ENCODE assay signal across 21 cellular contexts in genomic region chr10:99084161-99084560, GRCh38.
"Had no signal": no experiment of that assay in that cellular context is flagged by ENCODE, and none has a peak within 500 bp of the region (broad histone marks: within the 10 kb centered on the region; RNA-seq: fewer than 3 reads in every experiment).

No MANE protein-coding gene starts in this region.

- H3K36me3 ChIP-seq: heart right ventricle, neutrophil, ovary, thyroid gland had no signal

- H3K4me1 ChIP-seq: heart right ventricle, psoas muscle, thyroid gland had no signal

- H3K36me3 Mint-ChIP-seq: activated CD4-positive, alpha-beta memory T cell treated with anti-CD3 and anti-CD28 coated beads for 36 hours; activated naive CD8-positive, alpha-beta T cell treated with anti-CD3 and anti-CD28 coated beads, Interleukin-2, amount 10 ng/mL, durations not matched to agents 7 days and 5 days had no signal

- H3K27ac Mint-ChIP-seq: activated CD4-positive, alpha-beta memory T cell treated with anti-CD3 and anti-CD28 coated beads for 36 hours; activated naive CD4-positive, alpha-beta T cell treated with anti-CD3 and anti-CD28 coated beads for 36 hours; activated naive CD8-positive, alpha-beta T cell treated with anti-CD3 and anti-CD28 coated beads, Interleukin-2, amount 10 ng/mL, durations not matched to agents 7 days and 5 days; activated T-cell treated with anti-CD3 and anti-CD28 coated beads, Interleukin-2, amount 50 U/mL, for 72 hours; endodermal cell; nephron; T-helper 17 cell had no signal

- H3K9me3 Mint-ChIP-seq: activated naive CD4-positive, alpha-beta T cell treated with anti-CD3 and anti-CD28 coated beads for 36 hours; activated naive CD8-positive, alpha-beta T cell treated with anti-CD3 and anti-CD28 coated beads, Interleukin-2, amount 10 ng/mL, durations not matched to agents 7 days and 5 days; activated T-cell treated with anti-CD3 and anti-CD28 coated beads, Interleukin-2, amount 50 U/mL, for 72 hours; endodermal cell had no signal

- H3K27ac ChIP-seq: heart right ventricle, neutrophil, ovary, psoas muscle, thyroid gland had no signal

- H3K4me3 Mint-ChIP-seq: activated CD4-positive, alpha-beta memory T cell treated with anti-CD3 and anti-CD28 coated beads for 36 hours; activated naive CD4-positive, alpha-beta T cell treated with anti-CD3 and anti-CD28 coated beads for 36 hours; activated naive CD8-positive, alpha-beta T cell treated with anti-CD3 and anti-CD28 coated beads, Interleukin-2, amount 10 ng/mL, durations not matched to agents 7 days and 5 days; activated T-cell treated with anti-CD3 and anti-CD28 coated beads, Interleukin-2, amount 50 U/mL, for 72 hours; endodermal cell; nephron; T-helper 17 cell had no signal

- H3K9me3 ChIP-seq: neutrophil, ovary, psoas muscle, thyroid gland had no signal

- ATAC-seq: activated T-cell treated with anti-CD3 and anti-CD28 coated beads, Interleukin-2, amount 50 U/mL, for 72 hours; heart right ventricle; left ventricle myocardium superior; psoas muscle; right cardiac atrium; T-helper 17 cell had no signal

- H3K27me3 ChIP-seq: heart right ventricle, neutrophil, ovary, thyroid gland had no signal

- H3K27me3 Mint-ChIP-seq: activated CD4-positive, alpha-beta memory T cell treated with anti-CD3 and anti-CD28 coated beads for 36 hours; activated naive CD8-positive, alpha-beta T cell treated with anti-CD3 and anti-CD28 coated beads, Interleukin-2, amount 10 ng/mL, durations not matched to agents 7 days and 5 days; T-helper 17 cell had no signal

- H3K4me3 ChIP-seq: heart right ventricle, ovary, psoas muscle, thyroid gland had no signal

- H3K4me1 Mint-ChIP-seq: activated naive CD8-positive, alpha-beta T cell treated with anti-CD3 and anti-CD28 coated beads, Interleukin-2, amount 10 ng/mL, durations not matched to agents 7 days and 5 days; nephron; T-helper 17 cell had no signal

- DNase-seq: activated CD4-positive, alpha-beta memory T cell treated with anti-CD3 and anti-CD28 coated beads for 36 hours; activated CD4-positive, alpha-beta T cell treated with anti-CD3 and anti-CD28 coated beads for 48 hours; activated effector memory CD4-positive, alpha-beta T cell treated with Interleukin-2 at 50 U/mL for 16 hours; activated naive CD4-positive, alpha-beta T cell treated with anti-CD3 and anti-CD28 coated beads for 36 hours; activated naive CD8-positive, alpha-beta T cell treated with anti-CD3 and anti-CD28 coated beads, Interleukin-2, amount 10 ng/mL, durations not matched to agents 7 days and 5 days; activated T-cell treated with anti-CD3 and anti-CD28 coated beads, Interleukin-2, amount 50 U/mL, for 72 hours; amniotic stem cell; cortex of kidney; endodermal cell; heart right ventricle; left ventricle myocardium superior; mammary epithelial cell; ovary; psoas muscle; right cardiac atrium; stimulated activated CD4-positive, alpha-beta T cell treated with anti-CD3 and anti-CD28 coated beads, Interleukin-4, amount 100 ng/mL, for 24 hours; stimulated activated naive CD4-positive, alpha-beta T cell treated with Interleukin-2 at 50 U/mL for 16 hours; T-helper 17 cell; thyroid gland had no signal
